8 cellular contexts compared by ENCODE assay signal in the genomic region with DNA sequence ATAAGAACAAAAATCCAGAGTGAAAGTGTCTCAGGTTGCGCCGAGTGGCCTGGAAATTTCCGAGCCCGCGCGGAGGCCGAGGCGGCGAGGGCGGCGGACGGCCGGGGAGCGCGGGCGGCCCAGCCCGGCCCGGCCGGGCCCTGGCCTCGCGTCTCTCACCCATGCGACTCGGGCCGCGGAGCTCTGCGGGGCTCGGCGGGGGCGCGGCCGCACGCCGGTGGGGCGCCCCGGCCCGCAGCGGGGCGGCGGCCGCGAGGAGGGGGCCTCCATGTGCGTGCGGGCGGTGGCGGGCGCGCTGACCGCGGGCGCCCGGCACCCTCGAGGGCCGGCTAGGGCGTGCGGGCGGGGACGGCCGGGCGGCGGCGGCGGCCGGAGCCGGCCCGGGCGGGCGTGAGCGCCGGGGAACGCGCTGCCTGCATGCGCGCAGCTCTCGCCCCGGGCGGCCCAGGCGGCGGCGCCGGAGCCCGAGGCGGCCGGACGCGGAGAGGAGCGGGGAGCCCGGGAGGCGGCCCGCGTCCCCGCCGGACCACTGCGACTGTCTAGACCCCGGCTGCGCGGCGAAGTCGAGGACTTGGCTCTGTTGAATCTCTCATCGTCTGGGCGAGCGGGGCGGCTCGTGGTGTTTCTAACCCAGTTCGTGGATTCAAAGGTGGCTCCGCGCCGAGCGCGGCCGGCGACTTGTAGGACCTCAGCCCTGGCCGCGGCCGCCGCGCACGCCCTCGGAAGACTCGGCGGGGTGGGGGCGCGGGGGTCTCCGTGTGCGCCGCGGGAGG. TPM values are rescaled to one million over a fixed set of nuclear protein-coding genes. Genes with fewer than 3 reads are reported as not detected.
DNase-seq lines count a peak whose midpoint lies in the region; ATAC-seq and TF ChIP-seq lines count a peak whose summit lies in the region.

TSS of gene EN2 (plus strand) at position 586 of the 773 bp plus-strand sequence. CDS start 249 bp downstream, outside the sequence.

- POLR2A ChIA-PET in activated B cell treated with CpG ODN at 0.5 μM for 24 hours (lab: Charles Lee) = no interaction called here

- H3K27me3 Mint-ChIP-seq in activated B cell treated with CpG ODN at 0.5 μM for 24 hours = peaks cover 49% of the 10 kb centered on the region

- H3K4me1 Mint-ChIP-seq in activated B cell treated with CpG ODN at 0.5 μM for 24 hours = peaks cover 26% of the 10 kb centered on the region

- intact Hi-C loops in activated B cell treated with CpG ODN at 0.5 μM for 24 hours (cut with micrococcal nuclease) = loop anchor here (5.0 kb wide), 2 partner anchors 350 to 1550 kb away; no protein-coding TSS in a partner anchor

- ATAC-seq in activated B cell treated with CpG ODN at 0.5 μM for 24 hours (ENCODE audit: low read depth) (no peak), HG03432 (IDR thresholded peaks at IDR 0.05; ENCODE audit: unreplicated experiment) (no peak)

- no peaks in the 10 kb centered on the region for H3K9me3 Mint-ChIP-seq in activated B cell treated with CpG ODN at 0.5 μM for 24 hours

- H3K4me1 ChIP-seq in right atrium auricular region = peaks cover 0 to 51% of the 10 kb centered on the region in 2 donors

- H3K27me3 ChIP-seq in right atrium auricular region = peaks cover 49 to 88% of the 10 kb centered on the region in 2 donors

- H3K36me3 ChIP-seq in right atrium auricular region = no peaks in the 10 kb centered on the region

- H3K27ac Mint-ChIP-seq in activated B cell treated with CpG ODN at 0.5 μM for 24 hours = no peak within 1 kb of the TSS

- DNase-seq in DMS53 (lab: John Stamatoyannopoulos, UW) (peak; percentile 30), DMS53 treated with DMSO at 0.1 percent for 48 hours (lab: John Stamatoyannopoulos, UW; ENCODE audit: unreplicated experiment) (no peak), activated B cell treated with CpG ODN at 0.5 μM for 24 hours (no peak), right atrium auricular region (ENCODE audit: low spot score) (no peak), iPS-NIHi7 (ENCODE audit: extremely low spot score) (no peak)
- no peak for DNase-seq in activated effector memory CD4-positive, alpha-beta T cell treated with Interleukin-2 at 50 U/mL for 16 hours

- peak within 1 kb of the TSS; percentile 64 for H3K4me3 Mint-ChIP-seq in activated B cell treated with CpG ODN at 0.5 μM for 24 hours

- H3K27ac ChIP-seq in right atrium auricular region (no peak within 1 kb of the TSS), skin epidermis (no peak within 1 kb of the TSS)

- CTCF ChIA-PET in activated B cell treated with CpG ODN at 0.5 μM for 24 hours (lab: Charles Lee) = no interaction called here

- no peaks in the 10 kb centered on the region for H3K9me3 ChIP-seq in right atrium auricular region

- TF ChIP-seq CTCF in activated B cell treated with CpG ODN at 0.5 μM for 24 hours (IDR thresholded peaks at IDR 0.05) = no peak
- no peak for TF ChIP-seq CTCF in right atrium auricular region (IDR thresholded peaks at IDR 0.05)

- no peaks in the 10 kb centered on the region for H3K36me3 Mint-ChIP-seq in activated B cell treated with CpG ODN at 0.5 μM for 24 hours (ENCODE audit: low read depth)

- peak within 1 kb of the TSS; percentile 34 to 50 for H3K4me3 ChIP-seq in right atrium auricular region
- H3K4me3 ChIP-seq in skin epidermis = peak within 1 kb of the TSS; percentile 12 to 47 (median 29)

RNA-seq across cellular contexts. Expression of gene EN2, which starts in this region (rescaled TPM):
- total RNA-seq in activated B cell treated with CpG ODN at 0.5 μM for 24 hours (not detected in 2 replicates), right atrium auricular region (not detected)
